Comparison of ENCODE assay signal across 20 cellular contexts in genomic region chr1:42311138-42311537, GRCh38. TPM values are rescaled to one million over a fixed set of nuclear protein-coding genes. Genes with fewer than 3 reads are reported as not detected.
DNase-seq lines count a peak whose midpoint lies in the region; FAIRE-seq and TF ChIP-seq lines count a peak whose summit lies in the region.
"Had no signal": no experiment of that assay in that cellular context is flagged by ENCODE, and none has a peak within 500 bp of the region (broad histone marks: within the 10 kb centered on the region; RNA-seq: fewer than 3 reads in every experiment).

No MANE protein-coding gene starts in this region.

- peak overlapping the region; percentile 0; the same call in 1 of the 2 replicates for H3K4me2 ChIP-seq in BLaER1
- H3K4me2 ChIP-seq: SK-N-SH had no signal

- H3K27me3 ChIP-seq in BLaER1 (no peaks in the 10 kb centered on the region), adipocyte (replicated peaks; ENCODE audit: control insufficient read depth, insufficient read depth, low read length) (no peaks in the 10 kb centered on the region), A673 (replicated peaks; ENCODE audit: insufficient read depth, low read depth, low read length, poor library complexity) (no peaks in the 10 kb centered on the region)

- no TSS peak for BruUV-seq in A673 (replicated peaks; lab: Mats Ljungman, UMichigan)

- peaks cover 30% of the 10 kb centered on the region for H3K4me1 ChIP-seq in BLaER1
- H3K4me1 ChIP-seq in adipocyte (ENCODE audit: control insufficient read depth, insufficient read depth, low read length), result peaks cover 50% of the 10 kb centered on the region
- H3K4me1 ChIP-seq in A673 (ENCODE audit: insufficient read depth, low read length, poor library complexity, severe bottlenecking), result peaks cover 14% of the 10 kb centered on the region

- intact Hi-C loops in A673 (cut with micrococcal nuclease; ENCODE audit: unreplicated experiment), result no loop called here

- POLR2A ChIA-PET in A673 (lab: Charles Lee; ENCODE audit: low non-redundant PET), result no interaction called here

- peaks cover 34% of the 10 kb centered on the region for H3K36me3 ChIP-seq in BLaER1
- H3K36me3 ChIP-seq in adipocyte (ENCODE audit: control insufficient read depth, insufficient read depth, low read length, severe bottlenecking), result peaks cover 9% of the 10 kb centered on the region
- no peaks in the 10 kb centered on the region for H3K36me3 ChIP-seq in A673 (ENCODE audit: insufficient read depth, low read length, poor library complexity, severe bottlenecking)

- CTCF ChIA-PET in A673 (lab: Charles Lee), result no interaction called here

- peaks cover 94% of the 10 kb centered on the region for H4K20me1 ChIP-seq in BLaER1

- H3K27ac ChIP-seq in BLaER1 (no peak overlapping the region), A673 (ENCODE audit: low read depth, low read length, poor library complexity, severe bottlenecking) (no peak overlapping the region)
- H3K27ac ChIP-seq: WERI-Rb-1 had no signal

- DNase-seq in adipocyte (ENCODE audit: low read depth), result peak; percentile 31
- DNase-seq in iris pigment epithelial cell (ENCODE audit: low read depth), result peak; percentile 88
- DNase-seq in A673 (ENCODE audit: low spot score), result no peak
- no peak for DNase-seq in HUDEP-2 (lab: John Stamatoyannopoulos, UW; ENCODE audit: unreplicated experiment in 76 of 76)
- no peak for DNase-seq in C1 segment of cervical spinal cord (lab: John Stamatoyannopoulos, UW)
- DNase-seq: amniotic stem cell; caudate nucleus; head of caudate nucleus; left colon; naive thymus-derived CD4-positive, alpha-beta T cell; NCI-H1417 treated with DMSO at 0.1 percent for 48 hours; NCI-H774; retina; SK-N-SH; stimulated activated CD4-positive, alpha-beta T cell treated with anti-CD3 and anti-CD28 coated beads, Interleukin-4, amount 100 ng/mL, for 24 hours; stimulated activated naive CD4-positive, alpha-beta T cell; WERI-Rb-1 had no signal

- H3K4me3 ChIP-seq in BLaER1 (no peak overlapping the region), adipocyte (ENCODE audit: low read length) (no peak overlapping the region), A673 (ENCODE audit: low read depth, low read length, poor library complexity, severe bottlenecking) (no peak overlapping the region)

- H3K9ac ChIP-seq in BLaER1, result no peak overlapping the region
- no peak overlapping the region for H3K9ac ChIP-seq in adipocyte (ENCODE audit: low read length)
- H3K9ac ChIP-seq: SK-N-SH had no signal

- TF ChIP-seq CTCF in A673 (conservative IDR thresholded peaks at IDR 0.05; ENCODE audit: low read depth, low read length), result no peak

- FAIRE-seq in G401.6 (lab: Jason Lieb, UNC), result peak; percentile 48
- FAIRE-seq: GM19239 had no signal

- H3K9me3 ChIP-seq in BLaER1, result peaks cover 3% of the 10 kb centered on the region
- no peaks in the 10 kb centered on the region for H3K9me3 ChIP-seq in adipocyte (ENCODE audit: control insufficient read depth, low read length)
- no peaks in the 10 kb centered on the region for H3K9me3 ChIP-seq in A673 (ENCODE audit: low read depth, low read length, poor library complexity, severe bottlenecking)
- H3K9me3 ChIP-seq: SK-N-SH had no signal

RNA-seq across cellular contexts. Expression of gene FOXJ3, which starts 23.9 kb away (rescaled TPM):
- total RNA-seq in A673 (2021), result 55.4 and 57.9 TPM in 2 replicates

Comparison
In these comparisons a context has a peak if more than half of its experiments do, and no peak if none do; other contexts are left out.
1. DNase-seq: peak in adipocyte (single experiment) and iris pigment epithelial cell (single experiment); none in A673 (single experiment), HUDEP-2 (0 of 76) and C1 segment of cervical spinal cord (0 of 14).